Comparison of ENCODE assay signal across 8 cellular contexts in the genomic region with DNA sequence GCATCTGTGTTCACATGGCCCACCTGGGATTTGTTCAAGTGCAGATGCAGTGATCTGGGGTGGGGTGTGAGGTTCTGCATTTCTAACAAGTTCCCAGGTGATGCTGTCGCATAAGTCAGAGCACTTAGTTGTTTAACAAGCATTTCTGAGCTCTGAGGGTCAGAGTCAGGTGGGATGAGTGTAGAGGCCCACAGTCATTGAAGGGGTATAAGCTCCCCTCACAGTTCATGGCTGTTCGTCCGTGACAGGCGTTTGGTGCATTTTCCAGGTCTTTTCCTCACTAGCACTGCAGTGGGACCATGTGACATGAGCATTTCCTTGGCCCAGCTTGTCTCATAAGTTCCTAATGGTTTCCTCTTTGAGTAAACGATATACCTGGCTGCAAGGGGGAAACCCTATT.
"Had no signal": no experiment of that assay in that cellular context is flagged by ENCODE, and none has a peak within 500 bp of the region (broad histone marks: within the 10 kb centered on the region; RNA-seq: fewer than 3 reads in every experiment).

No MANE protein-coding gene starts in this region.

- H3K9me3 Mint-ChIP-seq: H9 had no signal

- FAIRE-seq: H54, HTR-8/SVneo, K562 had no signal

- DNase-seq: GOT3, H9, HCEC 1CT, IMR-90, KG1 had no signal

- H3K4me3 ChIP-seq: K562 had no signal

- ATAC-seq: K562 had no signal

- H3K4me3 Mint-ChIP-seq: H9 had no signal
